ENCODE assay signal across 10 cellular contexts in the genomic region with DNA sequence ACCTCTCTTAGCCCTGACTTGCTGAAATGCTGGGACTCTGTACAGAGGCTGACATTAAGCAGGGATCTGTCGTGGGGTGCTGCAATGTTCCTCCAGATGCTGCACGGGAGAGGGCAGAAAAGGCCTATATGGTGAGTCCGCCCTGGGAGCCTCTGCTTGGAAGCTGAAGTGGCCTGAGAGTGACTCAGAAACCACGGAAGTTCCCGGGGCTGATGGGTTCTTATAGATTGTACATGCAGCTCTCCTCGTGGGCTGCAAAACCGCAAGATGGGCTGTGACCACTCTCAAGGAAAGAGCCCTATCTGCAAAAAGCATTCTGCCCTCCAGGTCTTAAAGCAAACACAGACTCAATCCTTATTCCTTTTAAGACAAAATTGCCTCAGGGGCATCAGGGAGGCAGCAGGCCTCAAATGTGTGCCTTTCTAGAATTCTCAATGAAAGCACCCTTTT. TPM values are rescaled to one million over a fixed set of nuclear protein-coding genes. Genes with fewer than 3 reads are reported as not detected.
DNase-seq lines count a peak whose midpoint lies in the region; ATAC-seq and TF ChIP-seq lines count a peak whose summit lies in the region.
"Had no signal": no experiment of that assay in that cellular context is flagged by ENCODE, and none has a peak within 500 bp of the region (broad histone marks: within the 10 kb centered on the region; RNA-seq: fewer than 3 reads in every experiment).

No MANE protein-coding gene starts in this region.

- in situ Hi-C loops in GM13976 (cut with MboI; ENCODE audit: low sequenced_read_pairs, unreplicated experiment), result no loop called here

- H3K4me3 ChIP-seq in AG04449 (ENCODE audit: low read depth, low read length), result no peak overlapping the region
- H3K4me3 ChIP-seq: gastroesophageal sphincter, right lobe of liver had no signal

- H3K27ac ChIP-seq in foreskin keratinocyte, result no peak overlapping the region

- no peaks in the 10 kb centered on the region for H3K27me3 ChIP-seq in foreskin keratinocyte
- H3K27me3 ChIP-seq: gastroesophageal sphincter, right lobe of liver had no signal

- POLR2A ChIA-PET in AG04449 (lab: Yijun Ruan, JAX), result no interaction called here

- TF ChIP-seq CTCF in AG04449 (IDR thresholded peaks at IDR 0.05; ENCODE audit: insufficient read depth, low read length, missing control alignments), result no peak
- no peak for TF ChIP-seq CTCF in foreskin keratinocyte (conservative IDR thresholded peaks at IDR 0.05)
- no peak for TF ChIP-seq CTCF in GM13976 (IDR thresholded peaks at IDR 0.05; ENCODE audit: borderline replicate concordance, control extremely low read depth, extremely low read depth, insufficient read depth, missing control alignments)

- H3K4me1 ChIP-seq in foreskin keratinocyte, result peaks cover 4% of the 10 kb centered on the region

- CTCF ChIA-PET in AG04449 (lab: Yijun Ruan, JAX), result interaction anchor here (0.6 to 5.6 kb wide), 7 partner anchors 24 to 1081 kb away, joined by 3 to 40 read pairs (median 3); no protein-coding TSS in a partner anchor

- ATAC-seq in GM21717 (IDR thresholded peaks at IDR 0.05; ENCODE audit: unreplicated experiment) (peak; percentile 37), foreskin keratinocyte (peak; percentile 68), GM21786 (IDR thresholded peaks at IDR 0.05; ENCODE audit: unreplicated experiment) (no peak), HG03280 (IDR thresholded peaks at IDR 0.05; ENCODE audit: unreplicated experiment) (no peak)
- ATAC-seq: gastroesophageal sphincter, right lobe of liver had no signal

- DNase-seq in AG04449 (ENCODE audit: low read depth, low spot score) (peak; percentile 47), SKM-1 (lab: John Stamatoyannopoulos, UW; ENCODE audit: unreplicated experiment) (peak; percentile 29), foreskin keratinocyte (peak in 1 of 2 donors; percentile 33), SK-N-DZ (ENCODE audit: low spot score) (no peak), GM13976 (ENCODE audit: low spot score) (no peak)

RNA-seq across cellular contexts. Expression of a gene that starts 5.8 kb away (rescaled TPM):
- total RNA-seq in foreskin keratinocyte, result 69.9 and 95.3 TPM in 2 replicates
- polyA plus RNA-seq in foreskin keratinocyte, result 41.7 and 72.0 TPM in 2 replicates
- 42.0 and 59.4 TPM in 2 replicates for polyA plus RNA-seq in SK-N-DZ (2014; cell fraction: cytosol; rRNA removed)
- polyA plus RNA-seq in SK-N-DZ (2014; cell fraction: nucleus; rRNA removed), result 44.2 and 63.5 TPM in 2 replicates

RNA-seq across cellular contexts. Expression of a gene that starts 27.6 kb away (rescaled TPM):
- total RNA-seq in foreskin keratinocyte, result 0.10 and 0.11 TPM in 2 replicates
- polyA plus RNA-seq in foreskin keratinocyte, result 0.34 and 0.42 TPM in 2 replicates
- polyA plus RNA-seq in SK-N-DZ (2014; cell fraction: cytosol; rRNA removed), result 8.5 and 10.4 TPM in 2 replicates
- polyA plus RNA-seq in SK-N-DZ (2014; cell fraction: nucleus; rRNA removed), result 1.5 and 3.7 TPM in 2 replicates

RNA-seq across cellular contexts. Expression of a gene that starts 42.3 kb away (rescaled TPM):
- total RNA-seq in foreskin keratinocyte, result 0.17 TPM in 1 of 2 replicates, not detected in the other
- not detected in 2 replicates for polyA plus RNA-seq in foreskin keratinocyte
- 1.4 and 1.9 TPM in 2 replicates for polyA plus RNA-seq in SK-N-DZ (2014; cell fraction: cytosol; rRNA removed)
- polyA plus RNA-seq in SK-N-DZ (2014; cell fraction: nucleus; rRNA removed), result 0.57 and 1.5 TPM in 2 replicates
- total RNA-seq: gastroesophageal sphincter had no signal

RNA-seq across cellular contexts. Expression of a gene that starts 51.8 kb away (rescaled TPM):
- total RNA-seq in foreskin keratinocyte, result not detected in 2 replicates
- polyA plus RNA-seq in foreskin keratinocyte, result not detected in 2 replicates
- not detected in 2 replicates for polyA plus RNA-seq in SK-N-DZ (2014; cell fraction: cytosol; rRNA removed)
- 1.6 TPM in 1 of 2 replicates, not detected in the other for polyA plus RNA-seq in SK-N-DZ (2014; cell fraction: nucleus; rRNA removed)
- total RNA-seq: gastroesophageal sphincter, right lobe of liver had no signal

Comparison
In these comparisons a context has a peak if more than half of its experiments do, and no peak if none do; other contexts are left out.
1. DNase-seq: peak in AG04449 (single experiment) and SKM-1 (single experiment); none in SK-N-DZ (single experiment) and GM13976 (single experiment).
2. ATAC-seq: peak in GM21717 (single experiment) and foreskin keratinocyte (single experiment); none in GM21786 (single experiment) and HG03280 (single experiment).